13 cellular contexts compared by ENCODE assay signal in the genomic region with DNA sequence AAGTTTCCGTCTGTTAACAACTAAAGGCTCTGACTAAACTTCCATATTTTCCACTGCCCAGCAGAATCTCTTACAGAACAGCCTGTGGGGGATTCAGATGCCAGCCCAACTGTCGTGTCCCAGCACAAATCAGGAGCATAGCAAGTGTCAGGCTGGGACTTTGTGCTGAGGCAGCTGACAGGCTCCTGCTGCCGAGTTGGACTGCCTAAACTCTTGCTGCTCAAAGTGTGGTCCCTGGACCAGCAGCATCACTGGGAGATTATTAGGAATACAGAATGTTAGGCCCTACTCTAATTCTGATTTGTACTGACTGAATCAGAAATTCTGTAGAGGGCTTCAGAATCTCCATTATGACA. TPM values are rescaled to one million over a fixed set of nuclear protein-coding genes. Genes with fewer than 3 reads are reported as not detected.
A peak's percentile ranks its signal among the peaks of the same experiment; 100 is the strongest.
DNase-seq lines count a peak whose midpoint lies in the region; ATAC-seq and TF ChIP-seq lines count a peak whose summit lies in the region.
"Had no signal": no experiment of that assay in that cellular context is flagged by ENCODE, and none has a peak within 500 bp of the region (broad histone marks: within the 10 kb centered on the region; RNA-seq: fewer than 3 reads in every experiment).

No MANE protein-coding gene starts in this region.

- H3K18ac ChIP-seq in mesenchymal stem cell (ENCODE audit: low read depth in 1 of 2, low read length in 2 of 2): no peak overlapping the region
- no peak overlapping the region for H3K18ac ChIP-seq in neuronal stem cell (ENCODE audit: low read length)

- H3K14ac ChIP-seq in mesenchymal stem cell (ENCODE audit: low read length in 2 of 2) (no peak overlapping the region), neuronal stem cell (ENCODE audit: low read length) (no peak overlapping the region)

- H4K20me1 ChIP-seq in GM23338 (replicated peaks; ENCODE audit: insufficient read depth) (no peaks in the 10 kb centered on the region), Karpas-422 (ENCODE audit: insufficient read depth, low read depth, low read length) (no peaks in the 10 kb centered on the region)
- H4K20me1 ChIP-seq: BLaER1 treated with 17β-estradiol and CSF1 and Interleukin-3, amounts not matched to agents 10 nM and 100 nM had no signal

- H3K4me3 Mint-ChIP-seq in GM23338 (no peak overlapping the region), MCF 10A (ENCODE audit: unreplicated experiment) (no peak overlapping the region)

- H3K4me2 ChIP-seq in GM23338: no peak overlapping the region
- H3K4me2 ChIP-seq in Karpas-422 (ENCODE audit: low read depth, low read length, poor library complexity, severe bottlenecking): no peak overlapping the region
- no peak overlapping the region for H3K4me2 ChIP-seq in mesenchymal stem cell (ENCODE audit: low read length, poor library complexity, severe bottlenecking)
- no peak overlapping the region for H3K4me2 ChIP-seq in neuronal stem cell (ENCODE audit: insufficient read depth, low read length, poor library complexity, severe bottlenecking)
- H3K4me2 ChIP-seq: BLaER1 treated with 17β-estradiol and CSF1 and Interleukin-3, amounts not matched to agents 10 nM and 100 nM had no signal

- H2AFZ ChIP-seq in GM23338 (no peak overlapping the region), Karpas-422 (ENCODE audit: low read length) (no peak overlapping the region), mesenchymal stem cell (ENCODE audit: low read depth, low read length) (no peak overlapping the region), neuronal stem cell (ENCODE audit: low read length) (peak overlapping the region; percentile 2)
- H2AFZ ChIP-seq: GM23248 had no signal

- H2BK5ac ChIP-seq in mesenchymal stem cell (ENCODE audit: low read depth, low read length, poor library complexity, severe bottlenecking): no peak overlapping the region
- H2BK5ac ChIP-seq in neuronal stem cell (ENCODE audit: low read length): no peak overlapping the region

- H2AK5ac ChIP-seq in mesenchymal stem cell (ENCODE audit: low read length, severe bottlenecking) (no peak overlapping the region), neuronal stem cell (ENCODE audit: low read depth, low read length) (no peak overlapping the region)

- no peak overlapping the region for H2BK12ac ChIP-seq in mesenchymal stem cell (ENCODE audit: low read length in 2 of 2)
- H2BK12ac ChIP-seq in neuronal stem cell (ENCODE audit: low read length): no peak overlapping the region

- H3K36me3 ChIP-seq in GM23338 (ENCODE audit: insufficient read depth): no peaks in the 10 kb centered on the region
- H3K36me3 ChIP-seq in Karpas-422 (ENCODE audit: insufficient read depth, low read length): no peaks in the 10 kb centered on the region
- no peaks in the 10 kb centered on the region for H3K36me3 ChIP-seq in mesenchymal stem cell (ENCODE audit: control insufficient read depth in 1 of 2, insufficient read depth in 2 of 2, low read depth in 1 of 2, low read length in 2 of 2)
- H3K36me3 ChIP-seq in neuronal stem cell (replicated peaks in 1 of 2; ENCODE audit: control insufficient read depth in 2 of 2, insufficient read depth in 2 of 2, low read length in 2 of 2): peaks cover 0 to 3% of the 10 kb centered on the region in 2 donors
- H3K36me3 ChIP-seq: HAP-1 had no signal

- H3K4me1 Mint-ChIP-seq in GM23338: peaks cover 15% of the 10 kb centered on the region
- H3K4me1 Mint-ChIP-seq in MCF 10A (ENCODE audit: insufficient read depth, unreplicated experiment): no peaks in the 10 kb centered on the region

- no peaks in the 10 kb centered on the region for H3K9me3 ChIP-seq in Karpas-422 (ENCODE audit: low read length)
- H3K9me3 ChIP-seq in mesenchymal stem cell (ENCODE audit: control insufficient read depth, low read length): no peaks in the 10 kb centered on the region
- H3K9me3 ChIP-seq in neuronal stem cell (replicated peaks in 1 of 2; ENCODE audit: control insufficient read depth in 2 of 2, insufficient read depth in 1 of 2, low read depth in 1 of 2, low read length in 2 of 2): no peaks in the 10 kb centered on the region
- H3K9me3 ChIP-seq: BLaER1 treated with 17β-estradiol and CSF1 and Interleukin-3, amounts not matched to agents 10 nM and 100 nM; HAP-1 had no signal

- peak overlapping the region; percentile 48 for H3K27ac ChIP-seq in GM23338 (ENCODE audit: low read depth)
- no peak overlapping the region for H3K27ac ChIP-seq in Karpas-422 (ENCODE audit: low read length)
- H3K27ac ChIP-seq in mesenchymal stem cell (ENCODE audit: low read length, poor library complexity, severe bottlenecking): peak overlapping the region; percentile 8
- H3K27ac ChIP-seq in neuronal stem cell (replicated peaks; ENCODE audit: low read length): no peak overlapping the region
- H3K27ac ChIP-seq: BLaER1 treated with 17β-estradiol and CSF1 and Interleukin-3, amounts not matched to agents 10 nM and 100 nM; GM23248 had no signal

- H3K9me2 ChIP-seq in GM23338 (ENCODE audit: insufficient read depth): 0 out of 2 replicates have a peak, but pooled peaks cover 5% of the 10 kb centered on the region
- H3K9me2 ChIP-seq in Karpas-422 (replicated peaks; ENCODE audit: insufficient read depth, low read length): no peaks in the 10 kb centered on the region

- H3K27me3 ChIP-seq in GM23338 (ENCODE audit: insufficient read depth): no peaks in the 10 kb centered on the region
- H3K27me3 ChIP-seq in Karpas-422 (ENCODE audit: low read length): no peaks in the 10 kb centered on the region
- peaks cover 0 to 19% of the 10 kb centered on the region in 2 experiments for H3K27me3 ChIP-seq in mesenchymal stem cell (ENCODE audit: control insufficient read depth in 1 of 2, insufficient read depth in 1 of 2, low read length in 2 of 2)
- no peaks in the 10 kb centered on the region for H3K27me3 ChIP-seq in neuronal stem cell (ENCODE audit: control insufficient read depth in 3 of 3, insufficient read depth in 3 of 3, low read depth in 1 of 3, low read length in 3 of 3)
- H3K27me3 ChIP-seq: BLaER1 treated with 17β-estradiol and CSF1 and Interleukin-3, amounts not matched to agents 10 nM and 100 nM had no signal

- H3K4ac ChIP-seq in mesenchymal stem cell (ENCODE audit: low read depth in 1 of 2, low read length in 2 of 2) (no peak overlapping the region), neuronal stem cell (ENCODE audit: low read length) (no peak overlapping the region)

- H3K27ac Mint-ChIP-seq in GM23338: no peak overlapping the region
- H3K27ac Mint-ChIP-seq in MCF 10A (ENCODE audit: low read depth, unreplicated experiment): no peak overlapping the region
- H3K27ac Mint-ChIP-seq: CD4-positive, CD25-positive, alpha-beta regulatory T cell had no signal

- H3K9me3 Mint-ChIP-seq in GM23338: no peaks in the 10 kb centered on the region
- no peaks in the 10 kb centered on the region for H3K9me3 Mint-ChIP-seq in MCF 10A (ENCODE audit: unreplicated experiment)
- H3K9me3 Mint-ChIP-seq: CD4-positive, CD25-positive, alpha-beta regulatory T cell had no signal

- H2BK15ac ChIP-seq in mesenchymal stem cell (ENCODE audit: low read depth, poor library complexity, severe bottlenecking) (no peak overlapping the region), neuronal stem cell (ENCODE audit: low read length) (no peak overlapping the region)

- H4K91ac ChIP-seq in mesenchymal stem cell (ENCODE audit: low read length): no peak overlapping the region
- no peak overlapping the region for H4K91ac ChIP-seq in neuronal stem cell (ENCODE audit: low read depth, low read length, poor library complexity)

- ATAC-seq in GM23338: peak; percentile 39; the same call in 2 of the 3 replicates
- ATAC-seq: GM12878 had no signal

- TF ChIP-seq CTCF in GM23338 (conservative IDR thresholded peaks at IDR 0.05; ENCODE audit: low read depth in 2 of 2): no peak
- no peak for TF ChIP-seq CTCF in MCF 10A (IDR thresholded peaks at IDR 0.05; ENCODE audit: unreplicated experiment)

- intact Hi-C loops in MCF 10A (cut with micrococcal nuclease): no loop called here

- peaks cover 4% of the 10 kb centered on the region for H3K27me3 Mint-ChIP-seq in GM23338 (ENCODE audit: insufficient read depth, low read depth, poor library complexity)
- no peaks in the 10 kb centered on the region for H3K27me3 Mint-ChIP-seq in MCF 10A (ENCODE audit: insufficient read depth, unreplicated experiment)
- H3K27me3 Mint-ChIP-seq: CD4-positive, CD25-positive, alpha-beta regulatory T cell had no signal

- 71% methylated on average over 3 of the region's 3 CpGs for WGBS in mesenchymal stem cell
- no CpG with 5 or more reads among the region's 3 CpGs for WGBS in neuronal stem cell (ENCODE audit: extremely low coverage in 2 of 2, insufficient read length in 2 of 2, insufficient replicate concordance in 1 of 2), 2 donors

- H3K9ac ChIP-seq in Karpas-422 (ENCODE audit: low read length): no peak overlapping the region
- H3K9ac ChIP-seq in mesenchymal stem cell (ENCODE audit: low read length): no peak overlapping the region
- H3K9ac ChIP-seq in neuronal stem cell (ENCODE audit: low read depth, low read length, poor library complexity): no peak overlapping the region
- H3K9ac ChIP-seq: BLaER1 treated with 17β-estradiol and CSF1 and Interleukin-3, amounts not matched to agents 10 nM and 100 nM; GM23248 had no signal

- no peaks in the 10 kb centered on the region for H3F3A ChIP-seq in GM23338 (replicated peaks; ENCODE audit: low read depth)

- DNase-seq in GM23338 (ENCODE audit: low spot score) (no peak), Karpas-422 (peak; percentile 38), mesenchymal stem cell (no peak), neuronal stem cell (ENCODE audit: low spot score) (no peak), DMS153 treated with DMSO at 0.1 percent for 48 hours (lab: John Stamatoyannopoulos, UW; ENCODE audit: unreplicated experiment) (no peak), MCF 10A (ENCODE audit: unreplicated experiment) (no peak), cerebellar nuclear complex (lab: John Stamatoyannopoulos, UW) (no peak), globus pallidus (ENCODE audit: low spot score) (no peak)
- DNase-seq: CD4-positive, CD25-positive, alpha-beta regulatory T cell; GM23248 had no signal

- H3K4me3 ChIP-seq in GM23338 (no peak overlapping the region), Karpas-422 (ENCODE audit: low read length) (no peak overlapping the region), mesenchymal stem cell (ENCODE audit: insufficient read depth in 1 of 2, low read depth in 1 of 2, low read length in 2 of 2) (no peak overlapping the region), neuronal stem cell (ENCODE audit: low read length in 2 of 2) (no peak overlapping the region)
- H3K4me3 ChIP-seq: BLaER1 treated with 17β-estradiol and CSF1 and Interleukin-3, amounts not matched to agents 10 nM and 100 nM; GM12878; GM23248; HAP-1 had no signal

- CTCF ChIA-PET in MCF 10A (lab: Yijun Ruan, JAX): interaction anchor here (0.6 to 8.4 kb wide), 3 partner anchors 15 to 881 kb away, joined by 3 to 60 read pairs (median 3); no protein-coding TSS in a partner anchor

- H2BK120ac ChIP-seq in mesenchymal stem cell (ENCODE audit: low read depth, low read length) (no peak overlapping the region), neuronal stem cell (ENCODE audit: low read depth, low read length) (no peak overlapping the region)

- no peak overlapping the region for H4K8ac ChIP-seq in mesenchymal stem cell (ENCODE audit: low read length)
- H4K8ac ChIP-seq in neuronal stem cell (ENCODE audit: low read depth, low read length): no peak overlapping the region

- H3K23ac ChIP-seq in mesenchymal stem cell (ENCODE audit: low read length in 2 of 2) (no peak overlapping the region), neuronal stem cell (ENCODE audit: low read depth, low read length, poor library complexity) (no peak overlapping the region)

- peaks cover 1% of the 10 kb centered on the region for H3K79me1 ChIP-seq in mesenchymal stem cell (replicated peaks; ENCODE audit: low read length, poor library complexity, severe bottlenecking)
- no peaks in the 10 kb centered on the region for H3K79me1 ChIP-seq in neuronal stem cell (ENCODE audit: low read depth, low read length)

- H3K36me3 Mint-ChIP-seq in GM23338 (ENCODE audit: low read depth): peaks cover 4% of the 10 kb centered on the region; the same call in 1 of the 3 replicates
- peaks cover 6% of the 10 kb centered on the region for H3K36me3 Mint-ChIP-seq in MCF 10A (ENCODE audit: insufficient read depth, unreplicated experiment)

- BruUV-seq in MCF 10A (replicated peaks; lab: Mats Ljungman, UMichigan): no TSS peak

- H3K4me1 ChIP-seq in GM23338 (ENCODE audit: insufficient read depth): peaks cover 3% of the 10 kb centered on the region
- H3K4me1 ChIP-seq in Karpas-422 (ENCODE audit: low read length): no peaks in the 10 kb centered on the region
- peaks cover 6% of the 10 kb centered on the region for H3K4me1 ChIP-seq in mesenchymal stem cell (ENCODE audit: control insufficient read depth, insufficient read depth, low read depth, low read length)
- peaks cover 3% of the 10 kb centered on the region in 2 donors for H3K4me1 ChIP-seq in neuronal stem cell (ENCODE audit: control insufficient read depth in 2 of 2, insufficient read depth in 1 of 2, low read depth in 1 of 2, low read length in 2 of 2)
- H3K4me1 ChIP-seq: HAP-1 had no signal

- POLR2A ChIA-PET in MCF 10A (lab: Yijun Ruan, JAX): no interaction called here

- H3K79me2 ChIP-seq in GM23338 (replicated peaks; ENCODE audit: insufficient read depth) (no peaks in the 10 kb centered on the region), Karpas-422 (ENCODE audit: low read length) (no peaks in the 10 kb centered on the region)

RNA-seq across cellular contexts. Expression of a gene that starts 31.2 kb away (rescaled TPM):
- total RNA-seq in GM23338 (2014; rRNA removed; shearing (Covaris generic)): 23.6 and 32.2 TPM in 2 replicates
- polyA plus RNA-seq in GM23338 (2016; fragmentation: Nextera tagmentation; extraction: Ambion mirVana): 88.3 and 93.6 TPM in 2 replicates
- 7.1 and 8.9 TPM in 2 replicates for total RNA-seq in Karpas-422 (2014; rRNA removed; shearing (Covaris generic); ENCODE audit: low replicate concordance)
- 15.4 TPM for polyA plus RNA-seq in mesenchymal stem cell (2013, experiment 1 of 2)
- polyA plus RNA-seq in mesenchymal stem cell (2013, experiment 2 of 2): 14.4 TPM
- polyA plus RNA-seq in neuronal stem cell (2013, experiment 1 of 2): 48.3 TPM
- polyA plus RNA-seq in neuronal stem cell (2013, experiment 2 of 2): 46.3 TPM
- 9.7 and 14.3 TPM in 2 replicates for total RNA-seq in MCF 10A (2022)

Comparison
In these comparisons a context has a peak if more than half of its experiments do, and no peak if none do; other contexts are left out.
1. H3K27ac ChIP-seq: peak in GM23338 (single experiment) and mesenchymal stem cell (single experiment); none in Karpas-422 (single experiment) and neuronal stem cell (single experiment).